Comparison of ENCODE assay signal across 1 cellular context in genomic region chr19:49877879-49878743, GRCh38.
A peak's percentile ranks its signal among the peaks of the same experiment; 100 is the strongest.
TF ChIP-seq lines count a peak whose summit lies in the region.

No MANE protein-coding gene starts in this region.

TF ChIP-seq in GM12878, 131 proteins besides CTCF, POLR2A, EP300 and RAD21 (continued from another document):
- TF ChIP-seq BCLAF1 (IDR thresholded peaks at IDR 0.05) (no peak), TARDBP (IDR thresholded peaks at IDR 0.05; ENCODE audit: borderline replicate concordance) (no peak), ZZZ3 (IDR thresholded peaks at IDR 0.05; ENCODE audit: control insufficient read depth, insufficient read length, low read depth) (no peak), MAX (IDR thresholded peaks at IDR 0.05; ENCODE audit: low read depth, low read length) (no peak), USF1 (IDR thresholded peaks at IDR 0.05; ENCODE audit: borderline replicate concordance, extremely low read length, insufficient read depth, low read depth, low read length) (no peak), PRDM15 (CRISPR knock-in tag; IDR thresholded peaks at IDR 0.05) (no peak), PAX5 (IDR thresholded peaks at IDR 0.05; ENCODE audit: borderline replicate concordance, low read depth, low read length) (no peak), PKNOX1 (IDR thresholded peaks at IDR 0.05) (no peak), ASH2L (IDR thresholded peaks at IDR 0.05; ENCODE audit: borderline replicate concordance, low read depth) (no peak), NR2C1 (IDR thresholded peaks at IDR 0.05) (no peak), NR2F1 (conservative IDR thresholded peaks at IDR 0.05) (no peak), GABPA (IDR thresholded peaks at IDR 0.05; ENCODE audit: low read depth) (no peak), HDGF (IDR thresholded peaks at IDR 0.05) (peak; percentile 87), ZNF217 (IDR thresholded peaks at IDR 0.05) (no peak), CBFB (IDR thresholded peaks at IDR 0.05; ENCODE audit: low read depth) (no peak), CBX3 (IDR thresholded peaks at IDR 0.05; ENCODE audit: borderline replicate concordance, low read depth) (no peak), BACH1 (IDR thresholded peaks at IDR 0.05; ENCODE audit: borderline replicate concordance) (peak; percentile 23; the same call in 1 of the 2 replicates), WRNIP1 (IDR thresholded peaks at IDR 0.05; ENCODE audit: borderline replicate concordance, low read depth, low read length) (no peak), SRF (IDR thresholded peaks at IDR 0.05; ENCODE audit: low read depth in 2 of 2, low read length in 2 of 2) (no peak), CHD1 (IDR thresholded peaks at IDR 0.05; ENCODE audit: low read depth, low read length) (no peak), RUNX3 (IDR thresholded peaks at IDR 0.05; ENCODE audit: low read length) (no peak), MLLT1 (IDR thresholded peaks at IDR 0.05) (0 out of 2 replicates have a peak, but pooled peaks have one; percentile 49), YY1 (IDR thresholded peaks at IDR 0.05; ENCODE audit: low read depth, low read length) (no peak; the same call in 1 of the 2 replicates), SP1 (IDR thresholded peaks at IDR 0.05; ENCODE audit: low read depth, low read length) (peak; percentile 30), RBBP5 (conservative IDR thresholded peaks at IDR 0.05) (no peak), REST (IDR thresholded peaks at IDR 0.05; ENCODE audit: low read depth, low read length) (no peak), ZNF24 (IDR thresholded peaks at IDR 0.05) (no peak), SIN3A (IDR thresholded peaks at IDR 0.05; ENCODE audit: low read depth, low read length) (peak; percentile 28; the same call in 1 of the 2 replicates), JUND (IDR thresholded peaks at IDR 0.05; ENCODE audit: low read depth, low read length) (no peak), POLR2AphosphoS2 (IDR thresholded peaks at IDR 0.05; ENCODE audit: low read depth, low read length) (no peak), STAT3 (IDR thresholded peaks at IDR 0.05; ENCODE audit: low read depth, low read length) (no peak), NBN (IDR thresholded peaks at IDR 0.05) (peak; percentile 23; the same call in 1 of the 2 replicates), SMAD5 (IDR thresholded peaks at IDR 0.05; ENCODE audit: low read depth) (no peak), ZBED1 (IDR thresholded peaks at IDR 0.05; ENCODE audit: borderline replicate concordance) (no peak), NFIC (IDR thresholded peaks at IDR 0.05; ENCODE audit: low read depth, low read length) (no peak), ATF3 (IDR thresholded peaks at IDR 0.05; ENCODE audit: borderline replicate concordance, extremely low read depth, low read depth, low read length) (no peak), ZBTB33 (IDR thresholded peaks at IDR 0.05) (no peak), RFX5 (IDR thresholded peaks at IDR 0.05; ENCODE audit: low read depth, low read length) (peak; percentile 53), SIX5 (IDR thresholded peaks at IDR 0.05; ENCODE audit: low read depth, low read length, severe bottlenecking) (no peak), JUNB (IDR thresholded peaks at IDR 0.05) (no peak), BCL11A (IDR thresholded peaks at IDR 0.05; ENCODE audit: low read depth, low read length) (no peak), CREB1 (IDR thresholded peaks at IDR 0.05; ENCODE audit: low read depth) (no peak), IKZF2 (IDR thresholded peaks at IDR 0.05) (peak in 1 of 2 experiments; percentile 33; a peak in 1 of 4 replicates)
